ENCODE assay signal across 8 cellular contexts in genomic region chr17:36485805-36486203, GRCh38. TPM values are rescaled to one million over a fixed set of nuclear protein-coding genes. Genes with fewer than 3 reads are reported as not detected.
DNase-seq lines count a peak whose midpoint lies in the region; ATAC-seq and FAIRE-seq lines count a peak whose summit lies in the region.

No MANE protein-coding gene starts in this region.

- H3K36me3 Mint-ChIP-seq in T-helper 2 cell treated with Interferon-gamma antibody and Interleukin-4, amounts not matched to agents 5 μg/mL and 100 μg/mL, for 36 hours (ENCODE audit: low read depth) = peaks cover 18% of the 10 kb centered on the region

- peaks cover 15% of the 10 kb centered on the region for H3K27me3 Mint-ChIP-seq in T-helper 2 cell treated with Interferon-gamma antibody and Interleukin-4, amounts not matched to agents 5 μg/mL and 100 μg/mL, for 36 hours (ENCODE audit: low read depth)

- peaks cover 21% of the 10 kb centered on the region for H3K4me1 ChIP-seq in SJSA1 (replicated peaks)

- H3K27me3 ChIP-seq in SJSA1 (replicated peaks) = peaks cover 14% of the 10 kb centered on the region

- no peak for ATAC-seq in stimulated activated naive CD8-positive, alpha-beta T cell treated with anti-CD3 and anti-CD28 coated beads, Interleukin-15, Interleukin-2, amounts not matched to agents 100 U/mL and 50 U/mL, for 24 hours
- no peak for ATAC-seq in HG02884 (IDR thresholded peaks at IDR 0.05; ENCODE audit: unreplicated experiment)

- H3K36me3 ChIP-seq in SJSA1 = peaks cover 9% of the 10 kb centered on the region

- no peak overlapping the region for H3K27ac ChIP-seq in SJSA1

- H3K9me3 Mint-ChIP-seq in T-helper 2 cell treated with Interferon-gamma antibody and Interleukin-4, amounts not matched to agents 5 μg/mL and 100 μg/mL, for 36 hours = no peaks in the 10 kb centered on the region

- DNase-seq in T-helper 2 cell treated with Interferon-gamma antibody and Interleukin-4, amounts not matched to agents 5 μg/mL and 100 μg/mL, for 36 hours (ENCODE audit: low spot score) = no peak
- DNase-seq in T-helper 2 cell (no peak), SJSA1 (ENCODE audit: low read depth in 1 of 2, low spot score in 2 of 2) (no peak), germinal center (ENCODE audit: low spot score) (peak; percentile 56), RCC 7860 (ENCODE audit: low spot score) (no peak), midbrain (lab: John Stamatoyannopoulos, UW) (no peak)
- DNase-seq in stimulated activated naive CD8-positive, alpha-beta T cell treated with anti-CD3 and anti-CD28 coated beads, Interleukin-15, Interleukin-2, amounts not matched to agents 100 U/mL and 50 U/mL, for 24 hours = peak; percentile 17

- peak overlapping the region; percentile 98 for H3K27ac Mint-ChIP-seq in T-helper 2 cell treated with Interferon-gamma antibody and Interleukin-4, amounts not matched to agents 5 μg/mL and 100 μg/mL, for 36 hours

- FAIRE-seq in RCC 7860 (lab: Jason Lieb, UNC) = no peak

- H3K4me1 Mint-ChIP-seq in T-helper 2 cell treated with Interferon-gamma antibody and Interleukin-4, amounts not matched to agents 5 μg/mL and 100 μg/mL, for 36 hours (ENCODE audit: low read depth) = peaks cover 27% of the 10 kb centered on the region

- H3K4me3 ChIP-seq in SJSA1 = peak overlapping the region; percentile 50

- peak overlapping the region; percentile 95 for H3K4me3 Mint-ChIP-seq in T-helper 2 cell treated with Interferon-gamma antibody and Interleukin-4, amounts not matched to agents 5 μg/mL and 100 μg/mL, for 36 hours

- no peaks in the 10 kb centered on the region for H3K9me3 ChIP-seq in SJSA1 (replicated peaks)

RNA-seq across cellular contexts. Expression of gene ZNHIT3, which starts 0.7 kb away (rescaled TPM):
- total RNA-seq in SJSA1 (2014; rRNA removed; shearing (Covaris generic)) = 34.5 and 41.7 TPM in 2 replicates

RNA-seq across cellular contexts. Expression of gene MYO19, which starts 48.9 kb away (rescaled TPM):
- total RNA-seq in SJSA1 (2014; rRNA removed; shearing (Covaris generic)) = 56.0 and 57.9 TPM in 2 replicates

RNA-seq across cellular contexts. Expression of gene PIGW, which starts 49.0 kb away (rescaled TPM):
- 3.4 and 9.7 TPM in 2 replicates for total RNA-seq in SJSA1 (2014; rRNA removed; shearing (Covaris generic))

RNA-seq across cellular contexts. Expression of gene GGNBP2, which starts 58.9 kb away (rescaled TPM):
- 47.6 and 54.0 TPM in 2 replicates for total RNA-seq in SJSA1 (2014; rRNA removed; shearing (Covaris generic))

Comparison
In these comparisons a context has a peak if more than half of its experiments do, and no peak if none do; other contexts are left out.
1. DNase-seq: peak in germinal center (single experiment) and stimulated activated naive CD8-positive, alpha-beta T cell treated with anti-CD3 and anti-CD28 coated beads, Interleukin-15, Interleukin-2, amounts not matched to agents 100 U/mL and 50 U/mL, for 24 hours (single experiment); none in T-helper 2 cell treated with Interferon-gamma antibody and Interleukin-4, amounts not matched to agents 5 μg/mL and 100 μg/mL, for 36 hours (single experiment), T-helper 2 cell (0 of 5), SJSA1 (0 of 2), RCC 7860 (single experiment) and midbrain (single experiment).